ENCODE assay signal across 24 cellular contexts in genomic region chr15:66040211-66040892, GRCh38.
"Had no signal": no experiment of that assay in that cellular context is flagged by ENCODE, and none has a peak within 500 bp of the region (broad histone marks: within the 10 kb centered on the region; RNA-seq: fewer than 3 reads in every experiment).

No MANE protein-coding gene starts in this region.

- DNase-seq: activated CD8-positive, alpha-beta memory T cell treated with anti-CD3 and anti-CD28 coated beads for 24 hours; activated CD8-positive, alpha-beta memory T cell treated with anti-CD3 and anti-CD28 coated beads, Interleukin-2, amount 50 U/mL, for 4 hours; activated naive CD4-positive, alpha-beta T cell treated with Interleukin-2 at 50 U/mL for 16 hours; activated naive CD8-positive, alpha-beta T cell treated with anti-CD3 and anti-CD28 coated beads for 36 hours; activated T-cell treated with anti-CD3 and anti-CD28 coated beads, Interleukin-2, amount 50 U/mL, for 24 hours; amniotic stem cell; colonic mucosa; dorsolateral prefrontal cortex; esophagus squamous epithelium; foreskin keratinocyte; hippocampal formation; ovary; right lobe of liver; stimulated activated CD8-positive, alpha-beta memory T cell treated with anti-CD3 and anti-CD28 coated beads, Interleukin-4, amount 100 ng/mL, for 48 hours; stimulated activated naive B cell treated with anti-CD40 and anti-IgM and Interleukin-4, amounts not matched to agents 10 μg/mL and 1 μg/mL and 100 μg/mL, for 72 hours; T-helper 1 cell; transverse colon had no signal

- H3K4me3 ChIP-seq: breast epithelium, colonic mucosa, dorsolateral prefrontal cortex, esophagus squamous epithelium, ovary, right lobe of liver, skin epidermis, transverse colon, vagina had no signal

- ATAC-seq: natural killer cell treated with Interleukin-12 subunit alpha and Interleukin-12 subunit beta and Interleukin-15 and Interleukin-18, amount 100 ng/mL, for 72 hours; right lobe of liver; stimulated activated naive B cell treated with anti-CD40 and anti-IgM and Interleukin-4, amounts not matched to agents 10 μg/mL and 1 μg/mL and 100 μg/mL, for 72 hours had no signal

- H3K9me3 ChIP-seq: breast epithelium, colonic mucosa, esophagus squamous epithelium, neutrophil, ovary, right lobe of liver, transverse colon, vagina had no signal

- H3K27ac Mint-ChIP-seq: activated naive CD8-positive, alpha-beta T cell treated with anti-CD3 and anti-CD28 coated beads for 36 hours; activated T-cell treated with anti-CD3 and anti-CD28 coated beads, Interleukin-2, amount 50 U/mL, for 24 hours; activated T-helper 2 cell treated with anti-CD3 and anti-CD28 coated beads, Interferon-gamma antibody, Interleukin-2, Interleukin-4, amounts not matched to agents 10 μg/mL and 5 μg/mL and 100 μg/mL, durations not matched to agents 14 hours and 24 hours and 36 hours; memory B cell; natural killer cell treated with Interleukin-12 subunit alpha and Interleukin-12 subunit beta and Interleukin-15 and Interleukin-18, amount 100 ng/mL, for 72 hours; stimulated activated naive B cell treated with anti-CD40 and anti-IgM and Interleukin-4, amounts not matched to agents 10 μg/mL and 1 μg/mL and 100 μg/mL, for 72 hours had no signal

- H3K36me3 Mint-ChIP-seq: activated naive CD8-positive, alpha-beta T cell treated with anti-CD3 and anti-CD28 coated beads for 36 hours; memory B cell; natural killer cell treated with Interleukin-12 subunit alpha and Interleukin-12 subunit beta and Interleukin-15 and Interleukin-18, amount 100 ng/mL, for 72 hours; stimulated activated naive B cell treated with anti-CD40 and anti-IgM and Interleukin-4, amounts not matched to agents 10 μg/mL and 1 μg/mL and 100 μg/mL, for 72 hours had no signal

- H3K9me3 Mint-ChIP-seq: activated naive CD8-positive, alpha-beta T cell treated with anti-CD3 and anti-CD28 coated beads for 36 hours; activated T-cell treated with anti-CD3 and anti-CD28 coated beads, Interleukin-2, amount 50 U/mL, for 24 hours; activated T-helper 2 cell treated with anti-CD3 and anti-CD28 coated beads, Interferon-gamma antibody, Interleukin-2, Interleukin-4, amounts not matched to agents 10 μg/mL and 5 μg/mL and 100 μg/mL, durations not matched to agents 14 hours and 24 hours and 36 hours; natural killer cell treated with Interleukin-12 subunit alpha and Interleukin-12 subunit beta and Interleukin-15 and Interleukin-18, amount 100 ng/mL, for 72 hours; stimulated activated naive B cell treated with anti-CD40 and anti-IgM and Interleukin-4, amounts not matched to agents 10 μg/mL and 1 μg/mL and 100 μg/mL, for 72 hours had no signal

- H3K4me3 Mint-ChIP-seq: activated naive CD8-positive, alpha-beta T cell treated with anti-CD3 and anti-CD28 coated beads for 36 hours; activated T-cell treated with anti-CD3 and anti-CD28 coated beads, Interleukin-2, amount 50 U/mL, for 24 hours; memory B cell; natural killer cell treated with Interleukin-12 subunit alpha and Interleukin-12 subunit beta and Interleukin-15 and Interleukin-18, amount 100 ng/mL, for 72 hours; stimulated activated naive B cell treated with anti-CD40 and anti-IgM and Interleukin-4, amounts not matched to agents 10 μg/mL and 1 μg/mL and 100 μg/mL, for 72 hours had no signal

- H3K4me1 Mint-ChIP-seq: activated naive CD8-positive, alpha-beta T cell treated with anti-CD3 and anti-CD28 coated beads for 36 hours; stimulated activated naive B cell treated with anti-CD40 and anti-IgM and Interleukin-4, amounts not matched to agents 10 μg/mL and 1 μg/mL and 100 μg/mL, for 72 hours had no signal
